18 cellular contexts compared by ENCODE assay signal in the genomic region with DNA sequence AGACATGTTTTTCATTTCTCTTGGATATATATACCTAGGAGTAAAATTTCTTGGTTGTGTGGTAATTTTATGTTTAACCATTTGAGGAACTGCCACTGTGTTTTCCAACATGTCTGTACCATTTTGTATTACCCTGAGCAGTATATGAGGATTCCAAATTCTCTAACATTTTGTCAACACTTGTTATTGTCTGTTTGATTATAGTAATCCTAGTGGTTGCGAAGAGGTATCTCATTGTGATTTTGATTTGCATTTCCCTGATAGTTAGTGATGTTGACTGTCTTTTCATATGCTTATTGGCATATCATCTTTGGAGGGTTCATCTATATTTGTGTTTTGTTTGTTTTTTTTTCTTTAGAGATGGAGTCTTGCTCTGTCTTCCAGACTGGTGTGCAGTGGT.
"Had no signal": no experiment of that assay in that cellular context is flagged by ENCODE, and none has a peak within 500 bp of the region (broad histone marks: within the 10 kb centered on the region; RNA-seq: fewer than 3 reads in every experiment).

No MANE protein-coding gene starts in this region.

- ATAC-seq: lower lobe of right lung had no signal

- H3K9me3 Mint-ChIP-seq: stimulated activated naive CD8-positive, alpha-beta T cell treated with anti-CD3 and anti-CD28 coated beads, Interleukin-15, Interleukin-2, amounts not matched to agents 100 ng/mL and 50 ng/mL, for 24 hours had no signal

- DNase-seq: activated CD4-positive, alpha-beta T cell treated with anti-CD3 and anti-CD28 coated beads, Interleukin-2, amount 10 ng/mL, durations not matched to agents 7 days and 5 days; activated CD8-positive, alpha-beta memory T cell treated with anti-CD3 and anti-CD28 coated beads, Interleukin-2, amount 50 U/mL, for 4 hours; activated effector memory CD4-positive, alpha-beta T cell treated with Interleukin-2 at 50 U/mL for 16 hours; activated naive CD4-positive, alpha-beta T cell treated with anti-CD3 and anti-CD28 coated beads, Interleukin-2, amount 50 U/mL, for 16 hours; activated T-cell treated with anti-CD3 and anti-CD28 coated beads, Interleukin-2, amount 50 U/mL, for 48 hours; aorta; cerebellar nuclear complex; effector CD8-positive, alpha-beta T cell; left cardiac atrium; lower lobe of right lung; transverse colon had no signal

- H3K27me3 ChIP-seq: right atrium auricular region, suprapubic skin, transverse colon, vagina had no signal

- H3K4me3 Mint-ChIP-seq: activated CD4-positive, alpha-beta T cell treated with anti-CD3 and anti-CD28 coated beads, Interleukin-2, amount 10 ng/mL, durations not matched to agents 7 days and 5 days; neural crest cell; stimulated activated naive CD8-positive, alpha-beta T cell treated with anti-CD3 and anti-CD28 coated beads, Interleukin-15, Interleukin-2, amounts not matched to agents 100 ng/mL and 50 ng/mL, for 24 hours had no signal

- H3K9me3 ChIP-seq: lower lobe of right lung, prostate gland, right atrium auricular region, suprapubic skin, transverse colon, vagina had no signal

- H3K27me3 Mint-ChIP-seq: activated CD4-positive, alpha-beta T cell treated with anti-CD3 and anti-CD28 coated beads, Interleukin-2, amount 10 ng/mL, durations not matched to agents 7 days and 5 days; stimulated activated naive CD8-positive, alpha-beta T cell treated with anti-CD3 and anti-CD28 coated beads, Interleukin-15, Interleukin-2, amounts not matched to agents 100 ng/mL and 50 ng/mL, for 24 hours had no signal

- H3K27ac Mint-ChIP-seq: stimulated activated naive CD8-positive, alpha-beta T cell treated with anti-CD3 and anti-CD28 coated beads, Interleukin-15, Interleukin-2, amounts not matched to agents 100 ng/mL and 50 ng/mL, for 24 hours had no signal

- H3K4me1 ChIP-seq: prostate gland had no signal

- H3K27ac ChIP-seq: lower lobe of right lung, suprapubic skin, vagina had no signal

- H3K36me3 ChIP-seq: prostate gland, right atrium auricular region, suprapubic skin, transverse colon, vagina had no signal

- H3K4me3 ChIP-seq: lower lobe of right lung, prostate gland, right atrium auricular region, skin epidermis, suprapubic skin, transverse colon, vagina had no signal
